24 cellular contexts compared by ENCODE assay signal in genomic region chr2:172624996-172625395, GRCh38.
"Had no signal": no experiment of that assay in that cellular context is flagged by ENCODE, and none has a peak within 500 bp of the region (broad histone marks: within the 10 kb centered on the region; RNA-seq: fewer than 3 reads in every experiment).

No MANE protein-coding gene starts in this region.

- H3K4me3 ChIP-seq: right lobe of liver, testis, uterus had no signal

- H3K4me1 Mint-ChIP-seq: activated naive CD8-positive, alpha-beta T cell treated with anti-CD3 and anti-CD28 coated beads, Interleukin-2, amount 50 U/mL, for 24 hours; brain; mesothelial cell of epicardium; stimulated activated memory B cell treated with anti-CD40 and anti-IgM and Interleukin-4, amounts not matched to agents 10 μg/mL and 1 μg/mL and 100 μg/mL, for 72 hours; T-helper 17 cell had no signal

- H3K9me3 Mint-ChIP-seq: activated CD4-positive, alpha-beta T cell treated with anti-CD3 and anti-CD28 coated beads, Interleukin-2, amount 10 ng/mL, durations not matched to agents 24 days and 14 days; activated naive CD8-positive, alpha-beta T cell treated with anti-CD3 and anti-CD28 coated beads, Interleukin-2, amount 50 U/mL, for 24 hours; activated T-helper 1 cell treated with anti-CD3 and anti-CD28 coated beads, Interleukin-12 subunit alpha, Interleukin-12 subunit beta, Interleukin-2, Interleukin-4 antibody, amounts not matched to agents 30 ng/mL and 10 ng/mL and 1 ng/mL, durations not matched to agents 14 hours and 24 hours and 36 hours; stimulated activated memory B cell treated with anti-CD40 and anti-IgM and Interleukin-4, amounts not matched to agents 10 μg/mL and 1 μg/mL and 100 μg/mL, for 72 hours had no signal

- H3K27ac ChIP-seq: neutrophil, right lobe of liver, testis had no signal

- ATAC-seq: activated CD8-positive, alpha-beta T cell treated with anti-CD3 and anti-CD28 coated beads, Interleukin-2, amount 10 ng/mL, durations not matched to agents 7 days and 5 days; activated naive CD8-positive, alpha-beta T cell treated with anti-CD3 and anti-CD28 coated beads, Interleukin-2, amount 50 U/mL, for 24 hours; left ventricle myocardium superior; right lobe of liver; stimulated activated memory B cell treated with anti-CD40 and anti-IgM and Interleukin-4, amounts not matched to agents 10 μg/mL and 1 μg/mL and 100 μg/mL, for 72 hours; T-helper 17 cell had no signal

- H3K4me3 Mint-ChIP-seq: activated CD4-positive, alpha-beta T cell treated with anti-CD3 and anti-CD28 coated beads, Interleukin-2, amount 10 ng/mL, durations not matched to agents 24 days and 14 days; activated CD8-positive, alpha-beta T cell treated with anti-CD3 and anti-CD28 coated beads, Interleukin-2, amount 10 ng/mL, durations not matched to agents 7 days and 5 days; activated naive CD8-positive, alpha-beta T cell treated with anti-CD3 and anti-CD28 coated beads, Interleukin-2, amount 50 U/mL, for 24 hours; activated T-helper 1 cell treated with anti-CD3 and anti-CD28 coated beads, Interleukin-12 subunit alpha, Interleukin-12 subunit beta, Interleukin-2, Interleukin-4 antibody, amounts not matched to agents 30 ng/mL and 10 ng/mL and 1 ng/mL, durations not matched to agents 14 hours and 24 hours and 36 hours; brain; mesothelial cell of epicardium; nephron; stimulated activated memory B cell treated with anti-CD40 and anti-IgM and Interleukin-4, amounts not matched to agents 10 μg/mL and 1 μg/mL and 100 μg/mL, for 72 hours; T-helper 17 cell had no signal

- H3K4me1 ChIP-seq: right lobe of liver, testis, uterus had no signal

- H3K9me3 ChIP-seq: neutrophil, right lobe of liver, testis, uterus had no signal

- H3K27ac Mint-ChIP-seq: activated CD4-positive, alpha-beta T cell treated with anti-CD3 and anti-CD28 coated beads, Interleukin-2, amount 10 ng/mL, durations not matched to agents 24 days and 14 days; activated CD8-positive, alpha-beta T cell treated with anti-CD3 and anti-CD28 coated beads, Interleukin-2, amount 10 ng/mL, durations not matched to agents 7 days and 5 days; activated naive CD8-positive, alpha-beta T cell treated with anti-CD3 and anti-CD28 coated beads, Interleukin-2, amount 50 U/mL, for 24 hours; brain; mesothelial cell of epicardium; nephron; stimulated activated memory B cell treated with anti-CD40 and anti-IgM and Interleukin-4, amounts not matched to agents 10 μg/mL and 1 μg/mL and 100 μg/mL, for 72 hours; T-helper 17 cell had no signal

- H3K27me3 ChIP-seq: neutrophil, right lobe of liver, testis, uterus had no signal

- H3K27me3 Mint-ChIP-seq: activated CD4-positive, alpha-beta T cell treated with anti-CD3 and anti-CD28 coated beads, Interleukin-2, amount 10 ng/mL, durations not matched to agents 24 days and 14 days; activated naive CD8-positive, alpha-beta T cell treated with anti-CD3 and anti-CD28 coated beads, Interleukin-2, amount 50 U/mL, for 24 hours; stimulated activated memory B cell treated with anti-CD40 and anti-IgM and Interleukin-4, amounts not matched to agents 10 μg/mL and 1 μg/mL and 100 μg/mL, for 72 hours; T-helper 17 cell had no signal

- FAIRE-seq: frontal cortex, small intestine had no signal

- DNase-seq: activated CD4-positive, alpha-beta T cell treated with anti-CD3 and anti-CD28 coated beads, Interleukin-2, amount 10 ng/mL, durations not matched to agents 24 days and 14 days; activated CD4-positive, CD25-positive, alpha-beta regulatory T cell; activated CD8-positive, alpha-beta T cell treated with anti-CD3 and anti-CD28 coated beads, Interleukin-2, amount 10 ng/mL, durations not matched to agents 7 days and 5 days; activated gamma-delta T cell; activated naive CD4-positive, alpha-beta T cell treated with anti-CD3 and anti-CD28 coated beads, Interleukin-2, amount 50 U/mL, for 16 hours; activated naive CD8-positive, alpha-beta T cell treated with anti-CD3 and anti-CD28 coated beads, Interleukin-2, amount 50 U/mL, for 24 hours; effector CD4-positive, alpha-beta T cell; hippocampal formation; left ventricle myocardium superior; mammary epithelial cell; right lobe of liver; small intestine; stimulated activated CD4-positive, alpha-beta T cell treated with anti-CD3 and anti-CD28 coated beads, Interleukin-2, amount 100 ng/mL, for 24 hours; T-helper 17 cell; testis; trophoblast cell; uterus had no signal

- H3K36me3 ChIP-seq: right lobe of liver, uterus had no signal
